Comparison of ENCODE assay signal across 29 cellular contexts in genomic region chr5:177557796-177558195, GRCh38.
"Had no signal": no experiment of that assay in that cellular context is flagged by ENCODE, and none has a peak within 500 bp of the region (broad histone marks: within the 10 kb centered on the region; RNA-seq: fewer than 3 reads in every experiment).

No MANE protein-coding gene starts in this region.

- H3K4me3 Mint-ChIP-seq: activated CD4-positive, alpha-beta memory T cell treated with anti-CD3 and anti-CD28 coated beads, Interleukin-2, amount 10 ng/mL, durations not matched to agents 7 days and 5 days; activated CD4-positive, alpha-beta T cell treated with anti-CD3 and anti-CD28 coated beads, Interleukin-2, amount 10 ng/mL, durations not matched to agents 7 days and 5 days; activated CD8-positive, alpha-beta memory T cell treated with anti-CD3 and anti-CD28 coated beads, Interleukin-2, amount 10 ng/mL, durations not matched to agents 7 days and 5 days; activated naive CD4-positive, alpha-beta T cell treated with anti-CD3 and anti-CD28 coated beads for 36 hours; activated naive CD8-positive, alpha-beta T cell treated with anti-CD3 and anti-CD28 coated beads for 36 hours; activated T-cell treated with anti-CD3 and anti-CD28 coated beads, Interleukin-2, amount 50 U/mL, for 72 hours; naive thymus-derived CD8-positive, alpha-beta T cell; stimulated activated naive B cell treated with anti-CD40 and anti-IgM and Interleukin-4, amounts not matched to agents 10 μg/mL and 1 μg/mL and 100 μg/mL, for 72 hours had no signal

- H3K27me3 Mint-ChIP-seq: activated CD4-positive, alpha-beta memory T cell treated with anti-CD3 and anti-CD28 coated beads, Interleukin-2, amount 10 ng/mL, durations not matched to agents 7 days and 5 days; activated CD4-positive, alpha-beta T cell treated with anti-CD3 and anti-CD28 coated beads, Interleukin-2, amount 10 ng/mL, durations not matched to agents 7 days and 5 days; activated CD8-positive, alpha-beta memory T cell treated with anti-CD3 and anti-CD28 coated beads, Interleukin-2, amount 10 ng/mL, durations not matched to agents 7 days and 5 days; activated naive CD8-positive, alpha-beta T cell treated with anti-CD3 and anti-CD28 coated beads for 36 hours; naive thymus-derived CD8-positive, alpha-beta T cell; stimulated activated naive B cell treated with anti-CD40 and anti-IgM and Interleukin-4, amounts not matched to agents 10 μg/mL and 1 μg/mL and 100 μg/mL, for 72 hours had no signal

- H3K27ac Mint-ChIP-seq: activated CD8-positive, alpha-beta memory T cell treated with anti-CD3 and anti-CD28 coated beads, Interleukin-2, amount 10 ng/mL, durations not matched to agents 7 days and 5 days; activated naive CD4-positive, alpha-beta T cell treated with anti-CD3 and anti-CD28 coated beads for 36 hours; activated naive CD8-positive, alpha-beta T cell treated with anti-CD3 and anti-CD28 coated beads for 36 hours; activated T-cell treated with anti-CD3 and anti-CD28 coated beads, Interleukin-2, amount 50 U/mL, for 72 hours; stimulated activated naive B cell treated with anti-CD40 and anti-IgM and Interleukin-4, amounts not matched to agents 10 μg/mL and 1 μg/mL and 100 μg/mL, for 72 hours had no signal

- H3K27ac ChIP-seq: adrenal gland, body of pancreas, coronary artery, dorsolateral prefrontal cortex, gastroesophageal sphincter, neutrophil, ovary, prostate gland, stomach, tibial artery, WERI-Rb-1 had no signal

- H3K36me3 Mint-ChIP-seq: activated CD8-positive, alpha-beta memory T cell treated with anti-CD3 and anti-CD28 coated beads, Interleukin-2, amount 10 ng/mL, durations not matched to agents 7 days and 5 days had no signal

- DNase-seq: activated naive CD4-positive, alpha-beta T cell treated with anti-CD3 and anti-CD28 coated beads for 36 hours; activated naive CD8-positive, alpha-beta T cell treated with anti-CD3 and anti-CD28 coated beads for 36 hours; activated T-cell treated with anti-CD3 and anti-CD28 coated beads, Interleukin-2, amount 50 U/mL, for 72 hours; adrenal gland; aorta; body of pancreas; dorsolateral prefrontal cortex; effector memory CD4-positive, alpha-beta T cell; head of caudate nucleus; hypothalamus; midbrain; naive thymus-derived CD8-positive, alpha-beta T cell; ovary; stimulated activated CD4-positive, alpha-beta T cell treated with anti-CD3 and anti-CD28 coated beads, Interleukin-15, amount 100 ng/mL, for 24 hours; stimulated activated CD4-positive, alpha-beta T cell treated with anti-CD3 and anti-CD28 coated beads, Interleukin-2, amount 100 ng/mL, for 24 hours; stimulated activated naive B cell treated with anti-CD40 and anti-IgM and Interleukin-4, amounts not matched to agents 10 μg/mL and 1 μg/mL and 100 μg/mL, for 72 hours; stomach; T-helper 9 cell; tibial artery; WERI-Rb-1 had no signal

- H3K9me3 ChIP-seq: adrenal gland, body of pancreas, gastroesophageal sphincter, neutrophil, ovary, prostate gland, tibial artery had no signal

- H3K36me3 ChIP-seq: adrenal gland, gastroesophageal sphincter, ovary, prostate gland, tibial artery had no signal

- H3K27me3 ChIP-seq: adrenal gland, body of pancreas, dorsolateral prefrontal cortex, gastroesophageal sphincter, neutrophil, ovary, stomach, tibial artery had no signal

- ATAC-seq: activated CD4-positive, CD25-positive, alpha-beta regulatory T cell treated with anti-CD3 and anti-CD28 coated beads, Interleukin-2, amount 50 U/mL, for 24 hours; activated CD8-positive, alpha-beta memory T cell treated with anti-CD3 and anti-CD28 coated beads, Interleukin-2, amount 10 ng/mL, durations not matched to agents 7 days and 5 days; activated T-cell treated with anti-CD3 and anti-CD28 coated beads, Interleukin-2, amount 50 U/mL, for 72 hours; body of pancreas; gastroesophageal sphincter; naive thymus-derived CD8-positive, alpha-beta T cell; SK-N-SH treated with all-trans-retinoic acid at 6 μM for 48 hours; stimulated activated naive B cell treated with anti-CD40 and anti-IgM and Interleukin-4, amounts not matched to agents 10 μg/mL and 1 μg/mL and 100 μg/mL, for 72 hours had no signal

- H3K4me3 ChIP-seq: adrenal gland, body of pancreas, coronary artery, dorsolateral prefrontal cortex, gastroesophageal sphincter, ovary, prostate gland, stomach, tibial artery had no signal

- H3K9me3 Mint-ChIP-seq: activated CD4-positive, alpha-beta memory T cell treated with anti-CD3 and anti-CD28 coated beads, Interleukin-2, amount 10 ng/mL, durations not matched to agents 7 days and 5 days; activated CD4-positive, alpha-beta T cell treated with anti-CD3 and anti-CD28 coated beads, Interleukin-2, amount 10 ng/mL, durations not matched to agents 7 days and 5 days; activated naive CD4-positive, alpha-beta T cell treated with anti-CD3 and anti-CD28 coated beads for 36 hours; activated naive CD8-positive, alpha-beta T cell treated with anti-CD3 and anti-CD28 coated beads for 36 hours; activated T-cell treated with anti-CD3 and anti-CD28 coated beads, Interleukin-2, amount 50 U/mL, for 72 hours; naive thymus-derived CD8-positive, alpha-beta T cell had no signal
